In the genomic region with DNA sequence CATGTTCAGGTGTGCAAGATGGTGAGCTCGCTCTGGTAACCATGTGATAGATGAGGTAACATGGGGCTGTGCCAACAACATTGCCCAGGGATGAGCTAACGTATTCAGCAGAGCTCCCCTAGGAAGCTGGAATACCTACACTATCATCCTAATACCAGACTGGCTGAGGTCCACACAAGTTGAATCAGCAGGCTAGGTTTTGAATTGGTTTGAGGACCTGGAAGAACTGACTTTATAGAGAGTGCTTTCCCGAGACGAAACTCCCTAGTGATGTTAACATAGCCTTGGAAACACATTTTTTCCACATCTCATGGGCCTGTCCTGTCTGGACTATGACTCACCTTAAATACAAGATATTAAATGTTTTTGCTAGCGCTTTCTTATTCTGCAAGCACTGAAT, we compare ENCODE assay signal across 15 cellular contexts. TPM values are rescaled to one million over a fixed set of nuclear protein-coding genes. Genes with fewer than 3 reads are reported as not detected.
DNase-seq lines count a peak whose midpoint lies in the region; ATAC-seq, FAIRE-seq and TF ChIP-seq lines count a peak whose summit lies in the region.
"Had no signal": no experiment of that assay in that cellular context is flagged by ENCODE, and none has a peak within 500 bp of the region (broad histone marks: within the 10 kb centered on the region; RNA-seq: fewer than 3 reads in every experiment).

No MANE protein-coding gene starts in this region.

- H3K9me3 ChIP-seq in PC-3 (ENCODE audit: low read length) (no peaks in the 10 kb centered on the region), small intestine (ENCODE audit: control insufficient read depth, low read depth) (no peaks in the 10 kb centered on the region), Karpas-422 (ENCODE audit: low read length) (no peaks in the 10 kb centered on the region)
- H3K9me3 ChIP-seq: lower lobe of right lung had no signal

- CTCF ChIA-PET in PC-3 (lab: Charles Lee), result no interaction called here

- DNase-seq in ACHN (peak; percentile 20), PC-3 (no peak), epithelial cell of esophagus (ENCODE audit: low read depth) (peak; percentile 97), non-pigmented ciliary epithelial cell (ENCODE audit: low read depth) (peak; percentile 82), small intestine (no peak), NCI-H1417 treated with DMSO at 0.1 percent for 48 hours (lab: John Stamatoyannopoulos, UW) (no peak), Karpas-422 (no peak)
- DNase-seq: central memory CD4-positive, alpha-beta T cell; lower lobe of right lung; NCI-H1105; NCI-H2227 treated with DMSO at 0.1 percent for 48 hours; stimulated activated naive CD4-positive, alpha-beta T cell had no signal

- WGBS in small intestine, 3 donors, result 48 to 82% (median 71%) methylated on average over 5 of the region's 5 CpGs

- H3K36me3 ChIP-seq in PC-3 (ENCODE audit: low read depth, low read length), result no peaks in the 10 kb centered on the region
- H3K36me3 ChIP-seq in small intestine (ENCODE audit: control insufficient read depth in 2 of 2, insufficient read depth in 2 of 2, low read length in 2 of 2), result no peaks in the 10 kb centered on the region
- no peaks in the 10 kb centered on the region for H3K36me3 ChIP-seq in Karpas-422 (ENCODE audit: insufficient read depth, low read length)
- H3K36me3 ChIP-seq: lower lobe of right lung had no signal

- BruUV-seq in PC-3 (replicated peaks; lab: Mats Ljungman, UMichigan), result no TSS peak

- H3K27ac ChIP-seq in PC-3 (ENCODE audit: low read length) (no peak overlapping the region), small intestine (ENCODE audit: low read depth in 1 of 2, low read length in 1 of 2) (no peak overlapping the region), Karpas-422 (ENCODE audit: low read length) (no peak overlapping the region)
- H3K27ac ChIP-seq: lower lobe of right lung, VCaP had no signal

- H3F3A ChIP-seq in PC-3 (ENCODE audit: low read length, unreplicated experiment), result no peaks in the 10 kb centered on the region

- in situ Hi-C loops in ACHN (cut with HindIII; ENCODE audit: low pct_ligation_motif_present, low pct_unique_long_range_greater_than_20kb, low sequenced_read_pairs), result no loop called here

- ATAC-seq in PC-3 (0 out of 2 replicates have a peak, but pooled peaks have one; percentile 10), GM21360 (IDR thresholded peaks at IDR 0.05; ENCODE audit: unreplicated experiment) (no peak)
- ATAC-seq: lower lobe of right lung had no signal

- no peak overlapping the region for H3K4me2 ChIP-seq in PC-3 (ENCODE audit: low read length)
- no peak overlapping the region for H3K4me2 ChIP-seq in Karpas-422 (ENCODE audit: low read depth, low read length, poor library complexity, severe bottlenecking)

- H3K4me1 ChIP-seq in PC-3 (ENCODE audit: insufficient read depth, low read length) (peaks cover 10% of the 10 kb centered on the region), small intestine (ENCODE audit: control insufficient read depth in 2 of 2, insufficient read depth in 1 of 2, low read depth in 1 of 2, low read length in 1 of 2) (no peaks in the 10 kb centered on the region), Karpas-422 (ENCODE audit: low read length) (no peaks in the 10 kb centered on the region)

- POLR2A ChIA-PET in PC-3 (lab: Charles Lee; ENCODE audit: unreplicated experiment), result no interaction called here

- intact Hi-C loops in PC-3 (cut with micrococcal nuclease), result no loop called here

- H3K79me2 ChIP-seq in PC-3 (ENCODE audit: low read length), result no peaks in the 10 kb centered on the region
- no peaks in the 10 kb centered on the region for H3K79me2 ChIP-seq in Karpas-422 (ENCODE audit: low read length)

- no peak for FAIRE-seq in small intestine (lab: Jason Lieb, UNC)
- FAIRE-seq: D721Med had no signal

- no peak overlapping the region for H3K4me3 ChIP-seq in PC-3 (ENCODE audit: low read length)
- H3K4me3 ChIP-seq in epithelial cell of esophagus (ENCODE audit: low read length), result no peak overlapping the region
- no peak overlapping the region for H3K4me3 ChIP-seq in small intestine (ENCODE audit: low read depth in 1 of 2, low read length in 2 of 2)
- H3K4me3 ChIP-seq in Karpas-422 (ENCODE audit: low read length), result no peak overlapping the region
- H3K4me3 ChIP-seq: lower lobe of right lung had no signal

- TF ChIP-seq CTCF in PC-3 (conservative IDR thresholded peaks at IDR 0.05; ENCODE audit: low read depth, low read length) (no peak), epithelial cell of esophagus (IDR thresholded peaks at IDR 0.05; ENCODE audit: insufficient read depth, low read depth, low read length, missing control alignments) (no peak)

- H2AFZ ChIP-seq in PC-3 (ENCODE audit: low read length), result no peak overlapping the region
- no peak overlapping the region for H2AFZ ChIP-seq in Karpas-422 (ENCODE audit: low read length)

- peaks cover 33% of the 10 kb centered on the region for H3K27me3 ChIP-seq in PC-3 (ENCODE audit: low read length)
- no peaks in the 10 kb centered on the region for H3K27me3 ChIP-seq in small intestine (ENCODE audit: control insufficient read depth in 2 of 2, insufficient read depth in 2 of 2, low read length in 2 of 2)
- H3K27me3 ChIP-seq in Karpas-422 (ENCODE audit: low read length), result no peaks in the 10 kb centered on the region

- no peaks in the 10 kb centered on the region for H3K9me2 ChIP-seq in PC-3 (replicated peaks; ENCODE audit: low read length)
- no peaks in the 10 kb centered on the region for H3K9me2 ChIP-seq in Karpas-422 (replicated peaks; ENCODE audit: insufficient read depth, low read length)

- no peaks in the 10 kb centered on the region for H4K20me1 ChIP-seq in PC-3 (ENCODE audit: low read length)
- H4K20me1 ChIP-seq in Karpas-422 (ENCODE audit: insufficient read depth, low read depth, low read length), result no peaks in the 10 kb centered on the region

- H3K9ac ChIP-seq in PC-3 (ENCODE audit: low read length), result no peak overlapping the region
- H3K9ac ChIP-seq in Karpas-422 (ENCODE audit: low read length), result no peak overlapping the region

RNA-seq across cellular contexts. Expression of gene IGFBP7, which starts 56.7 kb away (rescaled TPM):
- total RNA-seq in PC-3 (2014; rRNA removed), result not detected in 2 replicates
- 100 to 1,000 TPM in 1 of 3 donors, 10 to 100 TPM in 1, 1 to 10 TPM in 1; 8.9 to 240 (median 44.0) TPM for polyA plus RNA-seq in small intestine
- total RNA-seq in Karpas-422 (2014; rRNA removed; shearing (Covaris generic); ENCODE audit: low replicate concordance), result not detected in 2 replicates

Comparison
In these comparisons a context has a peak if more than half of its experiments do, and no peak if none do; other contexts are left out.
1. DNase-seq: peak in ACHN (single experiment), epithelial cell of esophagus (single experiment) and non-pigmented ciliary epithelial cell (single experiment); none in PC-3 (single experiment), small intestine (single experiment), NCI-H1417 treated with DMSO at 0.1 percent for 48 hours (single experiment) and Karpas-422 (single experiment).